Comparison of ENCODE assay signal across 18 cellular contexts in genomic region chr5:179294891-179295777, GRCh38. TPM values are rescaled to one million over a fixed set of nuclear protein-coding genes. Genes with fewer than 3 reads are reported as not detected.
DNase-seq lines count a peak whose midpoint lies in the region; ATAC-seq, FAIRE-seq and TF ChIP-seq lines count a peak whose summit lies in the region.
"Had no signal": no experiment of that assay in that cellular context is flagged by ENCODE, and none has a peak within 500 bp of the region (broad histone marks: within the 10 kb centered on the region; RNA-seq: fewer than 3 reads in every experiment).

No MANE protein-coding gene starts in this region.

- no peaks in the 10 kb centered on the region for H3K27me3 ChIP-seq in liver (ENCODE audit: control insufficient read depth in 4 of 4, insufficient read depth in 4 of 4, low read length in 3 of 4)
- H3K27me3 ChIP-seq in HepG2 (ENCODE audit: control insufficient read depth in 1 of 2, insufficient read depth in 2 of 2, low read length in 2 of 2), result peaks cover 1 to 55% of the 10 kb centered on the region in 2 experiments; a peak in 4 of 5 replicates
- no peaks in the 10 kb centered on the region for H3K27me3 ChIP-seq in fibroblast of lung (ENCODE audit: control insufficient read depth, insufficient read depth, low read length)
- H3K27me3 ChIP-seq in muscle layer of colon (ENCODE audit: control insufficient read depth in 1 of 2, insufficient read depth in 2 of 2, low read length in 2 of 2), result no peaks in the 10 kb centered on the region
- no peaks in the 10 kb centered on the region for H3K27me3 ChIP-seq in aorta (ENCODE audit: control insufficient read depth in 1 of 2, insufficient read depth in 2 of 2, low read length in 1 of 2)
- H3K27me3 ChIP-seq in CD4-positive, alpha-beta T cell (ENCODE audit: control insufficient read depth, insufficient read depth, low read length), result no peaks in the 10 kb centered on the region
- H3K27me3 ChIP-seq: dorsolateral prefrontal cortex, foreskin keratinocyte, upper lobe of left lung had no signal

- BruUV-seq in HepG2 (replicated peaks; lab: Mats Ljungman, UMichigan), result no TSS peak

- POLR2A ChIA-PET in HepG2 (lab: Yijun Ruan, JAX), result no interaction called here
- POLR2A ChIA-PET in CD4-positive, alpha-beta T cell (lab: Charles Lee), result no interaction called here

- in situ Hi-C loops in HepG2 (cut with HindIII; ENCODE audit: extremely low pct_ligation_motif_present, low pct_unique_long_range_greater_than_20kb), result no loop called here

- TF ChIP-seq CTCF in liver (IDR thresholded peaks at IDR 0.05; ENCODE audit: low read depth, low read length, missing input control) (no peak), HepG2 (CRISPR knock-in tag; IDR thresholded peaks at IDR 0.05) (no peak), fibroblast of lung (conservative IDR thresholded peaks at IDR 0.05 in 1 of 2, IDR thresholded peaks at IDR 0.05 in 1 of 2; ENCODE audit: low read depth in 1 of 2, low read length in 2 of 2) (no peak)
- no peak for TF ChIP-seq CTCF in CD4-positive, alpha-beta T cell (IDR thresholded peaks at IDR 0.05)

- no peaks in the 10 kb centered on the region for H3K4me1 Mint-ChIP-seq in CD4-positive, alpha-beta T cell (ENCODE audit: low read depth)
- H3K4me1 Mint-ChIP-seq: activated B cell treated with CpG ODN at 0.5 μM for 24 hours, neural crest cell had no signal

- H3K79me2 ChIP-seq in HepG2 (ENCODE audit: insufficient read depth, low read length) (no peaks in the 10 kb centered on the region), fibroblast of lung (ENCODE audit: control insufficient read depth, insufficient read depth, low read length) (peaks cover 25% of the 10 kb centered on the region)

- H3K4me1 ChIP-seq in liver (ENCODE audit: control insufficient read depth in 4 of 4, insufficient read depth in 4 of 4, low read length in 3 of 4), result no peaks in the 10 kb centered on the region
- no peaks in the 10 kb centered on the region for H3K4me1 ChIP-seq in HepG2 (ENCODE audit: insufficient read depth, low read length)
- no peaks in the 10 kb centered on the region for H3K4me1 ChIP-seq in fibroblast of lung (ENCODE audit: control insufficient read depth, extremely low read depth, insufficient read depth, low read length)
- H3K4me1 ChIP-seq in muscle layer of colon (ENCODE audit: insufficient read depth, low read length), result peaks cover 18% of the 10 kb centered on the region
- no peaks in the 10 kb centered on the region for H3K4me1 ChIP-seq in aorta (ENCODE audit: control insufficient read depth in 1 of 2, insufficient read depth in 2 of 2, low read length in 2 of 2)
- H3K4me1 ChIP-seq: foreskin keratinocyte, upper lobe of left lung had no signal

- H3K4me3 ChIP-seq in liver (ENCODE audit: low read depth in 1 of 3, low read length in 3 of 3) (no peak overlapping the region), HepG2 (replicated peaks in 1 of 3; ENCODE audit: insufficient read depth in 1 of 3, low read depth in 2 of 3, low read length in 3 of 3) (no peak overlapping the region), fibroblast of lung (replicated peaks in 1 of 4; ENCODE audit: control extremely low read depth in 1 of 4, insufficient read depth in 1 of 4, low read depth in 3 of 4, low read length in 4 of 4) (no peak overlapping the region), muscle layer of colon (ENCODE audit: low read depth in 1 of 2, low read length in 2 of 2) (no peak overlapping the region), aorta (ENCODE audit: low read length in 2 of 2) (no peak overlapping the region)
- H3K4me3 ChIP-seq: dorsolateral prefrontal cortex, upper lobe of left lung had no signal

- H3K9ac ChIP-seq in liver (ENCODE audit: low read depth in 1 of 2, low read length in 2 of 2) (no peak overlapping the region), HepG2 (ENCODE audit: insufficient read depth, low read depth, low read length) (no peak overlapping the region), fibroblast of lung (ENCODE audit: insufficient read depth, low read length) (no peak overlapping the region), muscle layer of colon (ENCODE audit: low read length) (no peak overlapping the region)

- intact Hi-C loops in HepG2 (cut with micrococcal nuclease; ENCODE audit: unreplicated experiment), result no loop called here
- intact Hi-C loops in aorta (cut with DNase I), result no loop called here
- intact Hi-C loops in CD4-positive, alpha-beta T cell (cut with DNase I, micrococcal nuclease), result no loop called here

- H4K20me1 ChIP-seq in HepG2 (ENCODE audit: insufficient read depth, low read length) (no peaks in the 10 kb centered on the region), fibroblast of lung (ENCODE audit: control insufficient read depth, extremely low read depth, insufficient read depth, low read length) (no peaks in the 10 kb centered on the region)

- no peak overlapping the region for H3K4me2 ChIP-seq in HepG2 (ENCODE audit: low read depth, low read length)
- H3K4me2 ChIP-seq in fibroblast of lung (ENCODE audit: extremely low read depth, insufficient read depth, low read length), result peak overlapping the region; percentile 20

- H3K4me3 Mint-ChIP-seq in CD4-positive, alpha-beta T cell, result no peak overlapping the region
- H3K4me3 Mint-ChIP-seq: activated B cell treated with CpG ODN at 0.5 μM for 24 hours, neural crest cell had no signal

- CTCF ChIA-PET in HepG2 (lab: Yijun Ruan, JAX; ENCODE audit: low intra/inter-chr PET ratio, low total read pairs), result no interaction called here
- CTCF ChIA-PET in CD4-positive, alpha-beta T cell (lab: Charles Lee), result no interaction called here

- TF ChIP-seq POLR2A in HepG2 (IDR thresholded peaks at IDR 0.05; ENCODE audit: insufficient read depth in 1 of 2, low read depth in 2 of 2, low read length in 2 of 2), result no peak

- H3K36me3 ChIP-seq in liver (ENCODE audit: control insufficient read depth in 4 of 4, insufficient read depth in 3 of 4, low read depth in 1 of 4, low read length in 3 of 4) (no peaks in the 10 kb centered on the region), HepG2 (replicated peaks in 1 of 2; ENCODE audit: control insufficient read depth in 1 of 2, insufficient read depth in 2 of 2, low read length in 2 of 2) (no peaks in the 10 kb centered on the region; a peak in 1 of 5 replicates), fibroblast of lung (ENCODE audit: control insufficient read depth, insufficient read depth, low read length) (no peaks in the 10 kb centered on the region), muscle layer of colon (ENCODE audit: insufficient read depth, low read length) (no peaks in the 10 kb centered on the region), aorta (ENCODE audit: control insufficient read depth in 1 of 2, insufficient read depth in 2 of 2, low read length in 1 of 2) (no peaks in the 10 kb centered on the region)
- H3K36me3 ChIP-seq: upper lobe of left lung had no signal

- ATAC-seq in HepG2 (no peak; the same call in 2 of the 3 replicates), aorta (ENCODE audit: low FRiP score) (peak; percentile 53), HG02571 (IDR thresholded peaks at IDR 0.05; ENCODE audit: unreplicated experiment) (no peak)
- ATAC-seq in CD4-positive, alpha-beta T cell (ENCODE audit: poor library complexity), result no peak
- ATAC-seq: foreskin keratinocyte had no signal

- 77% methylated on average over 19 of the region's 19 CpGs for WGBS in liver
- WGBS in HepG2 (ENCODE audit: low lambda C conversion rate), result 23% methylated on average over 5 of the region's 19 CpGs
- WGBS in aorta, 2 donors, result 71 to 73% methylated on average over 19 of the region's 19 CpGs

- no peak for FAIRE-seq in HepG2 (lab: Jason Lieb, UNC)
- FAIRE-seq: GM12891 had no signal

- no peak for TF ChIP-seq RAD21 in liver (IDR thresholded peaks at IDR 0.05)
- no peak for TF ChIP-seq RAD21 in HepG2 (CRISPR knock-in tag; IDR thresholded peaks at IDR 0.05)

- H3K27ac ChIP-seq in liver (ENCODE audit: low read depth in 1 of 2, low read length in 2 of 2) (peak overlapping the region; percentile 43 to 54), HepG2 (ENCODE audit: extremely low read length, insufficient read depth, low read length) (no peak overlapping the region), fibroblast of lung (ENCODE audit: insufficient read depth, low read length) (no peak overlapping the region), muscle layer of colon (ENCODE audit: low read depth, low read length) (peak overlapping the region; percentile 9), aorta (ENCODE audit: low read depth in 1 of 2, low read length in 2 of 2) (peak overlapping the region in 1 of 2 donors; percentile 2)
- no peak overlapping the region for H3K27ac ChIP-seq in CD4-positive, alpha-beta T cell (ENCODE audit: low read depth, low read length)
- H3K27ac ChIP-seq: dorsolateral prefrontal cortex, foreskin keratinocyte, upper lobe of left lung had no signal

- H3K9me3 ChIP-seq in liver (ENCODE audit: control insufficient read depth in 4 of 4, low read length in 3 of 4) (peaks cover 0 to 3% (median 2%) of the 10 kb centered on the region in 4 donors), HepG2 (ENCODE audit: low read length) (no peaks in the 10 kb centered on the region), fibroblast of lung (ENCODE audit: control insufficient read depth, insufficient read depth, low read depth, low read length) (no peaks in the 10 kb centered on the region), muscle layer of colon (ENCODE audit: low read length) (no peaks in the 10 kb centered on the region), aorta (ENCODE audit: control insufficient read depth, low read length) (no peaks in the 10 kb centered on the region)
- H3K9me3 ChIP-seq in CD4-positive, alpha-beta T cell (ENCODE audit: control insufficient read depth, low read length), result peaks cover 7% of the 10 kb centered on the region

- DNase-seq in HepG2 (ENCODE audit: low spot score) (no peak), fibroblast of lung (ENCODE audit: low read depth in 2 of 2) (peak in 1 of 2 donors; percentile 77), aorta (peak; percentile 79 to 83), activated T-cell treated with anti-CD3 and anti-CD28 coated beads for 4 hours (no peak)
- DNase-seq in CD4-positive, alpha-beta T cell, result no peak
- DNase-seq: activated B cell treated with CpG ODN at 0.5 μM for 24 hours; DMS53; foreskin keratinocyte; islet precursor cell; Karpas-422; stimulated activated CD4-positive, alpha-beta T cell treated with anti-CD3 and anti-CD28 coated beads, Interleukin-12 subunit alpha, Interleukin-12 subunit beta, amount 100 ng/mL, for 4 hours; upper lobe of left lung had no signal

- H2AFZ ChIP-seq in HepG2 (ENCODE audit: low read length), result no peak overlapping the region
- H2AFZ ChIP-seq in fibroblast of lung (ENCODE audit: low read length), result no peak overlapping the region

- no peaks in the 10 kb centered on the region for H3K36me3 Mint-ChIP-seq in CD4-positive, alpha-beta T cell (ENCODE audit: low read depth)

- no peak overlapping the region for H3K27ac Mint-ChIP-seq in CD4-positive, alpha-beta T cell
- H3K27ac Mint-ChIP-seq: activated B cell treated with CpG ODN at 0.5 μM for 24 hours had no signal

- H3K9me3 Mint-ChIP-seq in CD4-positive, alpha-beta T cell, result no peaks in the 10 kb centered on the region
- H3K9me3 Mint-ChIP-seq: neural crest cell had no signal

- TF ChIP-seq EP300 in HepG2 (IDR thresholded peaks at IDR 0.05; ENCODE audit: low read depth in 2 of 2, low read length in 2 of 2) (no peak), HepG2 (CRISPR knock-in tag; IDR thresholded peaks at IDR 0.05; ENCODE audit: borderline replicate concordance) (no peak)

- H3K27me3 Mint-ChIP-seq in CD4-positive, alpha-beta T cell, result no peaks in the 10 kb centered on the region

RNA-seq across cellular contexts. Expression of gene ADAMTS2, which starts 50.1 kb away (rescaled TPM):
- 10 to 100 TPM; 12.4 to 24.3 TPM for total RNA-seq in liver
- 10 to 100 TPM in 1 of 2 donors, 1 to 10 TPM in 1; 2.7 to 11.6 TPM for polyA plus RNA-seq in liver
- 0.18 and 0.24 TPM in 2 replicates for total RNA-seq in HepG2 (2016; rRNA removed; fragmentation: Illumina TruSeq; extraction: Trizol)
- 0.09 and 0.10 TPM in 2 replicates for total RNA-seq in HepG2 (2016; cell fraction: cytosol; rRNA removed; fragmentation: Illumina TruSeq; extraction: Trizol; ENCODE audit: low read depth)
- total RNA-seq in HepG2 (2016; cell fraction: insoluble cytoplasmic fraction; rRNA removed; fragmentation: Illumina TruSeq; extraction: Trizol), result 0.15 and 0.17 TPM in 2 replicates
- 0.25 and 0.38 TPM in 2 replicates for total RNA-seq in HepG2 (2016; cell fraction: membrane; rRNA removed; fragmentation: Illumina TruSeq; extraction: Trizol)
- total RNA-seq in HepG2 (2016; cell fraction: nucleus; rRNA removed; fragmentation: Illumina TruSeq; extraction: Trizol), result 0.25 and 0.59 TPM in 2 replicates
- polyA plus RNA-seq in HepG2 (2011; rRNA removed), result 3.5 and 3.6 TPM in 2 replicates
- 2.4 and 4.9 TPM in 2 replicates for polyA plus RNA-seq in HepG2 (2011; cell fraction: cytosol; rRNA removed)
- 5.3 and 5.6 TPM in 2 replicates for polyA plus RNA-seq in HepG2 (2011; cell fraction: nucleus; rRNA removed)
- polyA plus RNA-seq in HepG2 (2012), result 2.3 and 2.4 TPM in 2 replicates
- 0.26 and 0.29 TPM in 2 replicates for polyA plus RNA-seq in HepG2 (2016; cell fraction: cytosol; fragmentation: Illumina TruSeq; extraction: Trizol; ENCODE audit: low read depth)
- 0.36 and 0.41 TPM in 2 replicates for polyA plus RNA-seq in HepG2 (2016; cell fraction: insoluble cytoplasmic fraction; fragmentation: Illumina TruSeq; extraction: Trizol; ENCODE audit: low read depth)
- 0.58 and 0.62 TPM in 2 replicates for polyA plus RNA-seq in HepG2 (2016; cell fraction: membrane; fragmentation: Illumina TruSeq; extraction: Trizol; ENCODE audit: low read depth)
- polyA plus RNA-seq in HepG2 (2016; cell fraction: nucleus; fragmentation: Illumina TruSeq; extraction: Trizol; ENCODE audit: insufficient read depth, low read depth), result 0.59 and 1.2 TPM in 2 replicates
- 4.6 TPM in 1 of 2 replicates, not detected in the other for polyA minus RNA-seq in HepG2 (2011; rRNA and poly(A)+ RNA removed; ENCODE audit: low replicate concordance)
- 0.99 and 1.4 TPM in 2 replicates for polyA minus RNA-seq in HepG2 (2011; cell fraction: cytosol; rRNA and poly(A)+ RNA removed)
- 0.90 and 1.7 TPM in 2 replicates for polyA minus RNA-seq in HepG2 (2011; cell fraction: nucleus; rRNA and poly(A)+ RNA removed)
- total RNA-seq in fibroblast of lung, result 16.2 and 27.0 TPM in 2 replicates
- 30.3 and 70.2 TPM in 2 replicates for polyA plus RNA-seq in fibroblast of lung
- 34.0 and 80.2 TPM in 2 replicates for polyA plus RNA-seq in fibroblast of lung (2012)
- polyA minus RNA-seq in fibroblast of lung (ENCODE audit: low replicate concordance), result 81.7 and 114 TPM in 2 replicates
- total RNA-seq in aorta, result 10 to 100 TPM; 24.5 to 49.8 TPM
- 10 to 100 TPM in 1 of 2 donors, 1 to 10 TPM in 1; 4.8 to 39.5 TPM for polyA plus RNA-seq in aorta
- total RNA-seq in CD4-positive, alpha-beta T cell, result not detected
- total RNA-seq: activated B cell treated with CpG ODN at 0.5 μM for 24 hours, foreskin keratinocyte had no signal
- polyA plus RNA-seq: foreskin keratinocyte had no signal

Comparison
In these comparisons a context has a peak if more than half of its experiments do, and no peak if none do; other contexts are left out.
1. H3K27ac ChIP-seq: peak in liver (2 of 2) and muscle layer of colon (single experiment); none in HepG2 (single experiment), fibroblast of lung (single experiment) and CD4-positive, alpha-beta T cell (single experiment).
2. RNA of gene ADAMTS2, which starts 50.1 kb away (total RNA-seq): 24.5 to 49.8 TPM in aorta, 12.4 to 24.3 TPM in liver and 16.2 to 27.0 TPM in fibroblast of lung; 0.09 to 0.59 TPM in HepG2 and not detected in CD4-positive, alpha-beta T cell; every median in the first group is over 4 times any median in the second.
3. DNase-seq: peak in aorta (2 of 2); none in HepG2 (single experiment), activated T-cell treated with anti-CD3 and anti-CD28 coated beads for 4 hours (single experiment) and CD4-positive, alpha-beta T cell (0 of 10).